In genomic region chr10:125236091-125236490, GRCh38 we compare ENCODE assay signal across 38 cellular contexts.
"Had no signal": no experiment of that assay in that cellular context is flagged by ENCODE, and none has a peak within 500 bp of the region (broad histone marks: within the 10 kb centered on the region; RNA-seq: fewer than 3 reads in every experiment).

No MANE protein-coding gene starts in this region.

- H3K27ac ChIP-seq: adrenal gland, body of pancreas, brain microvascular endothelial cell, breast epithelium, cardiac muscle cell, VCaP had no signal

- H3K4me3 Mint-ChIP-seq: activated B cell treated with CpG ODN at 0.5 μM for 24 hours; activated CD4-positive, alpha-beta memory T cell treated with anti-CD3 and anti-CD28 coated beads for 36 hours; activated CD4-positive, alpha-beta T cell treated with anti-CD3 and anti-CD28 coated beads, Interleukin-2, amount 10 ng/mL, durations not matched to agents 24 days and 14 days; activated CD8-positive, alpha-beta T cell treated with anti-CD3 and anti-CD28 coated beads for 36 hours; activated naive CD4-positive, alpha-beta T cell treated with anti-CD3 and anti-CD28 coated beads for 36 hours; activated naive CD8-positive, alpha-beta T cell treated with anti-CD3 and anti-CD28 coated beads for 36 hours; activated T-cell treated with anti-CD3 and anti-CD28 coated beads, Interleukin-2, amount 50 U/mL, for 4 hours; activated T-cell treated with anti-CD3 and anti-CD28 coated beads, Interleukin-2, amount 50 U/mL, for 72 hours; activated T-helper 1 cell treated with anti-CD3 and anti-CD28 coated beads, Interleukin-12 subunit alpha, Interleukin-12 subunit beta, Interleukin-2, Interleukin-4 antibody, amounts not matched to agents 30 ng/mL and 10 ng/mL and 1 ng/mL, durations not matched to agents 14 hours and 24 hours and 36 hours; activated T-helper 17 cell treated with anti-CD3 and anti-CD28 coated beads, Interleukin-2, amount 50 U/mL, for 72 hours; central memory CD8-positive, alpha-beta T cell; T-helper 1 cell treated with Interleukin-12 subunit alpha and Interleukin-12 subunit beta and Interleukin-4 antibody, amounts not matched to agents 30 μg/mL and 1 μg/mL, for 36 hours; T-helper 2 cell treated with Interferon-gamma antibody and Interleukin-4, amounts not matched to agents 5 μg/mL and 100 μg/mL, for 36 hours had no signal

- H3K27me3 Mint-ChIP-seq: activated CD4-positive, alpha-beta memory T cell treated with anti-CD3 and anti-CD28 coated beads for 36 hours; activated CD4-positive, alpha-beta T cell treated with anti-CD3 and anti-CD28 coated beads, Interleukin-2, amount 10 ng/mL, durations not matched to agents 24 days and 14 days had no signal

- H3K27ac Mint-ChIP-seq: activated B cell treated with CpG ODN at 0.5 μM for 24 hours; activated CD4-positive, alpha-beta memory T cell treated with anti-CD3 and anti-CD28 coated beads for 36 hours; activated CD4-positive, alpha-beta T cell treated with anti-CD3 and anti-CD28 coated beads, Interleukin-2, amount 10 ng/mL, durations not matched to agents 24 days and 14 days; activated CD8-positive, alpha-beta T cell treated with anti-CD3 and anti-CD28 coated beads for 36 hours; activated naive CD4-positive, alpha-beta T cell treated with anti-CD3 and anti-CD28 coated beads for 36 hours; activated naive CD4-positive, alpha-beta T cell treated with anti-CD3 and anti-CD28 coated beads, Interleukin-2, amount 50 U/mL, for 72 hours; activated naive CD8-positive, alpha-beta T cell treated with anti-CD3 and anti-CD28 coated beads for 36 hours; activated T-cell treated with anti-CD3 and anti-CD28 coated beads, Interleukin-2, amount 50 U/mL, for 72 hours; activated T-helper 1 cell treated with anti-CD3 and anti-CD28 coated beads, Interleukin-12 subunit alpha, Interleukin-12 subunit beta, Interleukin-2, Interleukin-4 antibody, amounts not matched to agents 30 ng/mL and 10 ng/mL and 1 ng/mL, durations not matched to agents 14 hours and 24 hours and 36 hours; activated T-helper 17 cell treated with anti-CD3 and anti-CD28 coated beads, Interleukin-2, amount 50 U/mL, for 72 hours; T-helper 1 cell treated with Interleukin-12 subunit alpha and Interleukin-12 subunit beta and Interleukin-4 antibody, amounts not matched to agents 30 μg/mL and 1 μg/mL, for 36 hours; T-helper 2 cell treated with Interferon-gamma antibody and Interleukin-4, amounts not matched to agents 5 μg/mL and 100 μg/mL, for 36 hours had no signal

- ATAC-seq: activated CD8-positive, alpha-beta T cell treated with anti-CD3 and anti-CD28 coated beads for 36 hours; activated naive CD4-positive, alpha-beta T cell treated with anti-CD3 and anti-CD28 coated beads, Interleukin-2, amount 50 U/mL, for 72 hours; activated T-cell treated with anti-CD3 and anti-CD28 coated beads, Interleukin-2, amount 50 U/mL, for 4 hours; activated T-cell treated with anti-CD3 and anti-CD28 coated beads, Interleukin-2, amount 50 U/mL, for 72 hours; activated T-helper 17 cell treated with anti-CD3 and anti-CD28 coated beads, Interleukin-2, amount 50 U/mL, for 72 hours; body of pancreas had no signal

- H3K4me1 Mint-ChIP-seq: activated B cell treated with CpG ODN at 0.5 μM for 24 hours; activated CD4-positive, alpha-beta T cell treated with anti-CD3 and anti-CD28 coated beads, Interleukin-2, amount 10 ng/mL, durations not matched to agents 24 days and 14 days; activated naive CD8-positive, alpha-beta T cell treated with anti-CD3 and anti-CD28 coated beads for 36 hours; activated T-helper 17 cell treated with anti-CD3 and anti-CD28 coated beads, Interleukin-2, amount 50 U/mL, for 72 hours; central memory CD8-positive, alpha-beta T cell had no signal

- H3K4me1 ChIP-seq: adrenal gland, body of pancreas, breast epithelium had no signal

- H3K27me3 ChIP-seq: body of pancreas, brain microvascular endothelial cell, breast epithelium, cardiac muscle cell had no signal

- DNase-seq: activated B cell treated with CpG ODN at 0.5 μM for 24 hours; activated CD4-positive, alpha-beta memory T cell treated with anti-CD3 and anti-CD28 coated beads for 36 hours; activated CD4-positive, alpha-beta T cell treated with anti-CD3 and anti-CD28 coated beads for 4 hours; activated CD4-positive, alpha-beta T cell treated with anti-CD3 and anti-CD28 coated beads, Interleukin-2, amount 10 ng/mL, durations not matched to agents 24 days and 14 days; activated CD4-positive, alpha-beta T cell treated with anti-CD3 and anti-CD28 coated beads, Interleukin-2, amount 50 U/mL, for 1 hour; activated CD4-positive, alpha-beta T cell treated with anti-CD3 and anti-CD28 coated beads, Interleukin-2, amount 50 U/mL, for 4 hours; activated CD4-positive, CD25-positive, alpha-beta regulatory T cell treated with anti-CD3 and anti-CD28 coated beads, Interleukin-2, amount 50 U/mL, for 72 hours; activated CD8-positive, alpha-beta memory T cell treated with anti-CD3 and anti-CD28 coated beads, Interleukin-2, amount 50 U/mL, for 4 hours; activated CD8-positive, alpha-beta T cell treated with anti-CD3 and anti-CD28 coated beads for 36 hours; activated effector memory CD4-positive, alpha-beta T cell treated with anti-CD3 and anti-CD28 coated beads, Interleukin-2, amount 50 U/mL, for 16 hours; activated gamma-delta T cell treated with Interleukin-2 at 50 U/mL for 16 hours; activated naive CD4-positive, alpha-beta T cell; activated naive CD4-positive, alpha-beta T cell treated with anti-CD3 and anti-CD28 coated beads for 36 hours; activated naive CD4-positive, alpha-beta T cell treated with anti-CD3 and anti-CD28 coated beads, Interleukin-2, amount 50 U/mL, for 16 hours; activated naive CD8-positive, alpha-beta T cell treated with anti-CD3 and anti-CD28 coated beads for 36 hours; activated T-cell treated with anti-CD3 and anti-CD28 coated beads for 4 hours; activated T-cell treated with anti-CD3 and anti-CD28 coated beads, Interleukin-2, amount 50 U/mL, for 1 hour; activated T-cell treated with anti-CD3 and anti-CD28 coated beads, Interleukin-2, amount 50 U/mL, for 4 hours; activated T-cell treated with anti-CD3 and anti-CD28 coated beads, Interleukin-2, amount 50 U/mL, for 72 hours; adrenal gland; amniotic stem cell; aorta; body of pancreas; brain microvascular endothelial cell; caudate nucleus; cerebellar nuclear complex; T-helper 1 cell; T-helper 2 cell; T-helper 9 cell had no signal

- H3K36me3 ChIP-seq: adrenal gland, brain microvascular endothelial cell, breast epithelium, cardiac muscle cell had no signal

- H3K4me3 ChIP-seq: adrenal gland, body of pancreas, breast epithelium, cardiac muscle cell had no signal

- H3K9me3 ChIP-seq: body of pancreas, breast epithelium had no signal

- H3K36me3 Mint-ChIP-seq: activated CD4-positive, alpha-beta memory T cell treated with anti-CD3 and anti-CD28 coated beads for 36 hours; activated naive CD8-positive, alpha-beta T cell treated with anti-CD3 and anti-CD28 coated beads for 36 hours had no signal
